Comparison of ENCODE assay signal across 30 cellular contexts in genomic region chr19:498591-498950, GRCh38. TPM values are rescaled to one million over a fixed set of nuclear protein-coding genes. Genes with fewer than 3 reads are reported as not detected.
DNase-seq lines count a peak whose midpoint lies in the region; ATAC-seq and TF ChIP-seq lines count a peak whose summit lies in the region.
"Had no signal": no experiment of that assay in that cellular context is flagged by ENCODE, and none has a peak within 500 bp of the region (broad histone marks: within the 10 kb centered on the region; RNA-seq: fewer than 3 reads in every experiment).

No MANE protein-coding gene starts in this region.

- ATAC-seq in DND-41 (ENCODE audit: insufficient read depth, low read depth) (0 out of 3 replicates have a peak, but pooled peaks have one; percentile 33), WTC11 (peak; percentile 6; the same call in 1 of the 2 replicates), HG02973 (IDR thresholded peaks at IDR 0.05; ENCODE audit: unreplicated experiment) (no peak), HG03469 (IDR thresholded peaks at IDR 0.05; ENCODE audit: unreplicated experiment) (no peak)
- ATAC-seq: activated CD8-positive, alpha-beta T cell treated with anti-CD3 and anti-CD28 coated beads for 36 hours; heart right ventricle; T-helper 17 cell had no signal

- H3K36me3 ChIP-seq in BE2C = no peaks in the 10 kb centered on the region
- no peaks in the 10 kb centered on the region for H3K36me3 ChIP-seq in DND-41 (ENCODE audit: insufficient read depth, low read length)
- H3K36me3 ChIP-seq in OCI-LY7 (ENCODE audit: insufficient read depth, low read length) = no peaks in the 10 kb centered on the region
- H3K36me3 ChIP-seq: esophagus muscularis mucosa, heart right ventricle, left ventricle myocardium inferior, transverse colon had no signal

- H3K9ac ChIP-seq in DND-41 (ENCODE audit: low read depth, low read length) = no peak overlapping the region

- H3K9me3 ChIP-seq in BE2C = peaks cover 3% of the 10 kb centered on the region; the same call in 1 of the 2 replicates
- no peaks in the 10 kb centered on the region for H3K9me3 ChIP-seq in DND-41 (ENCODE audit: insufficient read depth, low read length, severe bottlenecking)
- no peaks in the 10 kb centered on the region for H3K9me3 ChIP-seq in OCI-LY7 (ENCODE audit: low read length)
- H3K9me3 ChIP-seq: esophagus muscularis mucosa, left ventricle myocardium inferior, transverse colon had no signal

- H3K27me3 Mint-ChIP-seq in WTC11 (ENCODE audit: low read depth) = peaks cover 53% of the 10 kb centered on the region

- intact Hi-C loops in OCI-LY7 (cut with micrococcal nuclease; ENCODE audit: unreplicated experiment) = no loop called here

- H3K4me3 ChIP-seq in BE2C (ENCODE audit: low read depth, low read length) (no peak overlapping the region), DND-41 (ENCODE audit: low read depth in 1 of 2, low read length in 2 of 2) (no peak overlapping the region), OCI-LY7 (ENCODE audit: low read depth, low read length, poor library complexity, severe bottlenecking) (no peak overlapping the region)
- H3K4me3 ChIP-seq: K562 had no signal

- TF ChIP-seq CTCF in BE2C (IDR thresholded peaks at IDR 0.05; ENCODE audit: low read depth, low read length) (no peak), DND-41 (IDR thresholded peaks at IDR 0.05; ENCODE audit: borderline replicate concordance, extremely low read depth, low read length, poor library complexity, severe bottlenecking) (no peak), WTC11 (IDR thresholded peaks at IDR 0.05) (no peak), OCI-LY7 (conservative IDR thresholded peaks at IDR 0.05; ENCODE audit: low read length) (no peak)

- H4K20me1 ChIP-seq in DND-41 (ENCODE audit: insufficient read depth, low read length) (no peaks in the 10 kb centered on the region), OCI-LY7 (ENCODE audit: insufficient read depth, low read length) (no peaks in the 10 kb centered on the region)

- no peaks in the 10 kb centered on the region for H3K36me3 Mint-ChIP-seq in WTC11
- H3K36me3 Mint-ChIP-seq: activated naive CD8-positive, alpha-beta T cell had no signal

- POLR2A ChIA-PET in WTC11 (lab: Charles Lee) (no interaction called here), OCI-LY7 (lab: Charles Lee) (no interaction called here)

- H3K4me1 ChIP-seq in BE2C = no peaks in the 10 kb centered on the region
- H3K4me1 ChIP-seq in DND-41 (ENCODE audit: insufficient read depth, low read length) = no peaks in the 10 kb centered on the region
- peaks cover 6% of the 10 kb centered on the region for H3K4me1 ChIP-seq in OCI-LY7 (ENCODE audit: insufficient read depth, low read length, poor library complexity, severe bottlenecking)

- H2AFZ ChIP-seq in DND-41 (ENCODE audit: low read depth, low read length) (no peak overlapping the region), OCI-LY7 (ENCODE audit: low read length) (no peak overlapping the region)

- H3K79me2 ChIP-seq in DND-41 (ENCODE audit: insufficient read depth, low read length) (no peaks in the 10 kb centered on the region), OCI-LY7 (ENCODE audit: insufficient read depth, low read depth, low read length) (no peaks in the 10 kb centered on the region)

- H3K27me3 ChIP-seq in BE2C = peaks cover 30% of the 10 kb centered on the region
- no peaks in the 10 kb centered on the region for H3K27me3 ChIP-seq in DND-41 (ENCODE audit: insufficient read depth, low read length, poor library complexity)

- H3K9me3 Mint-ChIP-seq in WTC11 = no peaks in the 10 kb centered on the region
- H3K9me3 Mint-ChIP-seq: activated CD8-positive, alpha-beta T cell treated with anti-CD3 and anti-CD28 coated beads for 36 hours had no signal

- peaks cover 4% of the 10 kb centered on the region for H3K4me1 Mint-ChIP-seq in WTC11

- no peak overlapping the region for H3K27ac Mint-ChIP-seq in WTC11
- H3K27ac Mint-ChIP-seq: activated CD8-positive, alpha-beta T cell treated with anti-CD3 and anti-CD28 coated beads for 36 hours; activated naive CD8-positive, alpha-beta T cell; T-helper 17 cell had no signal

- H3K27ac ChIP-seq in DND-41 (ENCODE audit: low read length) = no peak overlapping the region
- H3K27ac ChIP-seq in OCI-LY7 (ENCODE audit: low read depth, low read length, poor library complexity, severe bottlenecking) = no peak overlapping the region
- H3K27ac ChIP-seq: C4-2B, esophagus muscularis mucosa, heart right ventricle, left ventricle myocardium inferior, transverse colon had no signal

- peak; percentile 39 for DNase-seq in BE2C
- no peak for DNase-seq in DND-41
- no peak for DNase-seq in WTC11 (ENCODE audit: low spot score)
- peak; percentile 48 for DNase-seq in iPS-NIHi11 (ENCODE audit: low spot score)
- no peak for DNase-seq in effector CD4-positive, alpha-beta T cell
- no peak for DNase-seq in OCI-LY7 (ENCODE audit: low spot score)
- DNase-seq: activated CD4-positive, alpha-beta T cell treated with anti-CD3 and anti-CD28 coated beads for 1 hour; activated CD8-positive, alpha-beta T cell treated with anti-CD3 and anti-CD28 coated beads for 36 hours; activated T-cell treated with anti-CD3 and anti-CD28 coated beads for 4 hours; anterior cingulate cortex; cortex of kidney; foreskin melanocyte; heart right ventricle; left ventricle myocardium inferior; mesendoderm; NCI-H1417; NCI-H748 treated with DMSO at 0.1 percent for 48 hours; T-helper 17 cell; transverse colon had no signal

- no TSS peak for BruUV-seq in OCI-LY7 (replicated peaks; lab: Mats Ljungman, UMichigan)

- no peaks in the 10 kb centered on the region for H3K9me2 ChIP-seq in OCI-LY7 (ENCODE audit: insufficient read depth, low read length)

- H3K4me2 ChIP-seq in DND-41 (ENCODE audit: insufficient read depth, low read length) (no peak overlapping the region), OCI-LY7 (ENCODE audit: low read length) (no peak overlapping the region)

- CTCF ChIA-PET in WTC11 (lab: Charles Lee) = interaction anchor here (0.6 to 2.2 kb wide), 7 partner anchors 8 to 232 kb away, joined by 3 to 57 read pairs (median 4); no protein-coding TSS in a partner anchor
- CTCF ChIA-PET in OCI-LY7 (lab: Charles Lee; ENCODE audit: unreplicated experiment) = no interaction called here

- H3K4me3 Mint-ChIP-seq in WTC11 = peak overlapping the region; percentile 65
- H3K4me3 Mint-ChIP-seq: activated CD8-positive, alpha-beta T cell treated with anti-CD3 and anti-CD28 coated beads for 36 hours; activated naive CD8-positive, alpha-beta T cell had no signal

TF ChIP-seq in WTC11, 78 proteins besides CTCF, POLR2A, EP300 and RAD21:
- TF ChIP-seq ZNF425 (CRISPR knock-in tag; conservative IDR thresholded peaks at IDR 0.05) (no peak), ETV6 (CRISPR knock-in tag; IDR thresholded peaks at IDR 0.05) (no peak), IRF1 (CRISPR knock-in tag; IDR thresholded peaks at IDR 0.05) (no peak), GABPB1 (CRISPR knock-in tag; IDR thresholded peaks at IDR 0.05) (no peak), FOXK1 (CRISPR knock-in tag; IDR thresholded peaks at IDR 0.05) (no peak)
TF ChIP-seq in WTC11: peak in this region for 0.

RNA-seq across cellular contexts. Expression of gene MADCAM1, which starts 2.3 kb away (rescaled TPM):
- 2.2 TPM for polyA plus RNA-seq in BE2C (2012; ENCODE audit: insufficient read depth, insufficient read length, low read depth)
- total RNA-seq in WTC11 (2021) = 3.2 to 4.7 TPM (median 3.9 TPM) in 3 replicates
- total RNA-seq in OCI-LY7 (2014; rRNA removed; shearing (Covaris generic)) = 0.26 and 0.69 TPM in 2 replicates
- total RNA-seq in OCI-LY7 (2022) = 2.0 TPM in 2 replicates
- total RNA-seq: Daoy, M059J, SK-MEL-5 had no signal

RNA-seq across cellular contexts. Expression of gene TPGS1, which starts 8.7 kb away (rescaled TPM):
- polyA plus RNA-seq in BE2C (2012; ENCODE audit: insufficient read depth, insufficient read length, low read depth) = 78.4 TPM
- total RNA-seq in WTC11 (2021) (14.3 to 18.8 TPM (median 14.9 TPM) in 3 replicates), OCI-LY7 (2022) (20.8 and 24.4 TPM in 2 replicates)
- total RNA-seq in OCI-LY7 (2014; rRNA removed; shearing (Covaris generic)) = 17.2 and 25.6 TPM in 2 replicates

RNA-seq across cellular contexts. Expression of gene CDC34, which starts 33.0 kb away (rescaled TPM):
- polyA plus RNA-seq in BE2C (2012; ENCODE audit: insufficient read depth, insufficient read length, low read depth) = 318 TPM
- total RNA-seq in WTC11 (2021) = 124 to 129 TPM (median 126 TPM) in 3 replicates
- 65.2 and 77.2 TPM in 2 replicates for total RNA-seq in OCI-LY7 (2014; rRNA removed; shearing (Covaris generic))
- total RNA-seq in OCI-LY7 (2022) = 58.0 and 58.2 TPM in 2 replicates

RNA-seq across cellular contexts. Expression of gene SHC2, which starts 37.7 kb away (rescaled TPM):
- polyA plus RNA-seq in BE2C (2012; ENCODE audit: insufficient read depth, insufficient read length, low read depth) = 1.8 TPM
- total RNA-seq in WTC11 (2021) (8.4 to 9.8 TPM (median 9.0 TPM) in 3 replicates), OCI-LY7 (2022) (0.48 and 0.65 TPM in 2 replicates)
- total RNA-seq in OCI-LY7 (2014; rRNA removed; shearing (Covaris generic)) = 0.28 TPM in 1 of 2 replicates, not detected in the other
- total RNA-seq: T-helper 17 cell had no signal

RNA-seq across cellular contexts. Expression of gene GZMM, which starts 45.3 kb away (rescaled TPM):
- 4.1 TPM for polyA plus RNA-seq in BE2C (2012; ENCODE audit: insufficient read depth, insufficient read length, low read depth)
- 0.21 to 0.68 TPM (median 0.60 TPM) in 3 replicates for total RNA-seq in WTC11 (2021)
- not detected in 2 replicates for total RNA-seq in OCI-LY7 (2014; rRNA removed; shearing (Covaris generic))
- not detected in 2 replicates for total RNA-seq in OCI-LY7 (2022)
- total RNA-seq: left ventricle myocardium inferior, pulmonary artery endothelial cell, skeletal muscle tissue had no signal

Comparison
In these comparisons a context has a peak if more than half of its experiments do, and no peak if none do; other contexts are left out.
1. DNase-seq: peak in BE2C (single experiment) and iPS-NIHi11 (single experiment); none in DND-41 (single experiment), WTC11 (single experiment), effector CD4-positive, alpha-beta T cell (single experiment) and OCI-LY7 (single experiment).
2. ATAC-seq: peak in DND-41 (single experiment) and WTC11 (single experiment); none in HG02973 (single experiment) and HG03469 (single experiment).